Comparison of ENCODE assay signal across 9 cellular contexts in genomic region chr9:137588891-137589290, GRCh38. TPM values are rescaled to one million over a fixed set of nuclear protein-coding genes. Genes with fewer than 3 reads are reported as not detected.
A peak's percentile ranks its signal among the peaks of the same experiment; 100 is the strongest.
DNase-seq lines count a peak whose midpoint lies in the region; ATAC-seq and TF ChIP-seq lines count a peak whose summit lies in the region.
"Had no signal": no experiment of that assay in that cellular context is flagged by ENCODE, and none has a peak within 500 bp of the region (broad histone marks: within the 10 kb centered on the region; RNA-seq: fewer than 3 reads in every experiment).

No MANE protein-coding gene starts in this region.

- H3K36me3 ChIP-seq in SK-N-MC (ENCODE audit: insufficient read depth, low read length) (peaks cover 46% of the 10 kb centered on the region), esophagus muscularis mucosa (peaks cover 11 to 47% (median 42%) of the 10 kb centered on the region in 4 donors)

- no peak for ATAC-seq in HG03135 (IDR thresholded peaks at IDR 0.05; ENCODE audit: unreplicated experiment)
- ATAC-seq in GM18520 (IDR thresholded peaks at IDR 0.05; ENCODE audit: unreplicated experiment), result no peak

- H3K9me3 Mint-ChIP-seq in T-helper 2 cell treated with Interferon-gamma antibody and Interleukin-4, amounts not matched to agents 5 μg/mL and 100 μg/mL, for 36 hours, result no peaks in the 10 kb centered on the region

- peaks cover 18% of the 10 kb centered on the region for H3K4me1 Mint-ChIP-seq in T-helper 2 cell treated with Interferon-gamma antibody and Interleukin-4, amounts not matched to agents 5 μg/mL and 100 μg/mL, for 36 hours (ENCODE audit: low read depth)

- intact Hi-C loops in esophagus muscularis mucosa (cut with DNase I), result no loop called here

- TF ChIP-seq POLR2A in esophagus muscularis mucosa (IDR thresholded peaks at IDR 0.05; ENCODE audit: low read depth), result no peak

- 91% methylated on average over 6 of the region's 6 CpGs for WGBS in esophagus muscularis mucosa

- no peak for TF ChIP-seq EP300 in esophagus muscularis mucosa (IDR thresholded peaks at IDR 0.05)

- H3K27me3 ChIP-seq in esophagus muscularis mucosa, result no peaks in the 10 kb centered on the region

- H3K27ac ChIP-seq in SK-N-MC, result no peak overlapping the region
- H3K27ac ChIP-seq in esophagus muscularis mucosa (replicated peaks in 1 of 4), result no peak overlapping the region

- H3K4me1 ChIP-seq in esophagus muscularis mucosa, result peaks cover 15 to 34% (median 28%) of the 10 kb centered on the region in 4 donors

- H3K4me3 ChIP-seq in SK-N-MC (peak overlapping the region; percentile 90), esophagus muscularis mucosa (peak overlapping the region in 3 of 4 donors; percentile 64 to 81 (median 68)), skeletal muscle cell (ENCODE audit: low read depth, low read length) (peak overlapping the region; percentile 74)

- H3K27ac Mint-ChIP-seq in T-helper 2 cell treated with Interferon-gamma antibody and Interleukin-4, amounts not matched to agents 5 μg/mL and 100 μg/mL, for 36 hours, result no peak overlapping the region

- peak overlapping the region; percentile 88 for H3K9ac ChIP-seq in SK-N-MC (ENCODE audit: insufficient read length)

- DNase-seq in T-helper 2 cell treated with Interferon-gamma antibody and Interleukin-4, amounts not matched to agents 5 μg/mL and 100 μg/mL, for 36 hours (ENCODE audit: low spot score), result no peak
- DNase-seq in T-helper 2 cell (no peak), SK-N-MC (ENCODE audit: low read depth, low spot score) (no peak), esophagus muscularis mucosa (ENCODE audit: extremely low spot score) (no peak), skeletal muscle cell (ENCODE audit: low read depth) (no peak), H4 (ENCODE audit: low spot score) (no peak)
- DNase-seq: NCI-H524 had no signal

- no peaks in the 10 kb centered on the region for H3K27me3 Mint-ChIP-seq in T-helper 2 cell treated with Interferon-gamma antibody and Interleukin-4, amounts not matched to agents 5 μg/mL and 100 μg/mL, for 36 hours (ENCODE audit: low read depth)

- peak overlapping the region; percentile 42 for H3K4me3 Mint-ChIP-seq in T-helper 2 cell treated with Interferon-gamma antibody and Interleukin-4, amounts not matched to agents 5 μg/mL and 100 μg/mL, for 36 hours

- peaks cover 19% of the 10 kb centered on the region for H3K36me3 Mint-ChIP-seq in T-helper 2 cell treated with Interferon-gamma antibody and Interleukin-4, amounts not matched to agents 5 μg/mL and 100 μg/mL, for 36 hours (ENCODE audit: low read depth)

- no peaks in the 10 kb centered on the region for H3K9me3 ChIP-seq in SK-N-MC (ENCODE audit: low read depth, low read length)
- H3K9me3 ChIP-seq in esophagus muscularis mucosa, result no peaks in the 10 kb centered on the region

- TF ChIP-seq CTCF in esophagus muscularis mucosa (IDR thresholded peaks at IDR 0.05), result no peak

RNA-seq across cellular contexts. Expression of gene ZMYND19, which starts 1.4 kb away (rescaled TPM):
- 10 to 100 TPM; 10.4 to 18.3 (median 13.7) TPM for total RNA-seq in esophagus muscularis mucosa
- 21.3 and 26.8 TPM in 2 replicates for total RNA-seq in H4 (2014; rRNA removed; shearing (Covaris generic))

RNA-seq across cellular contexts. Expression of gene DPH7, which starts 10.2 kb away (rescaled TPM):
- total RNA-seq in esophagus muscularis mucosa, result 10 to 100 TPM; 19.9 to 27.8 (median 24.8) TPM
- 15.3 and 16.1 TPM in 2 replicates for total RNA-seq in H4 (2014; rRNA removed; shearing (Covaris generic))

RNA-seq across cellular contexts. Expression of gene ARRDC1, which starts 16.6 kb away (rescaled TPM):
- total RNA-seq in esophagus muscularis mucosa, result 10 to 100 TPM; 16.6 to 28.2 (median 21.7) TPM
- 11.6 and 26.5 TPM in 2 replicates for total RNA-seq in H4 (2014; rRNA removed; shearing (Covaris generic))

RNA-seq across cellular contexts. Expression of gene EHMT1, which starts 29.9 kb away (rescaled TPM):
- total RNA-seq in esophagus muscularis mucosa, result 10 to 100 TPM; 71.6 to 78.2 (median 74.2) TPM
- 18.6 and 19.5 TPM in 2 replicates for total RNA-seq in H4 (2014; rRNA removed; shearing (Covaris generic))

RNA-seq across cellular contexts. Expression of gene MRPL41, which starts 37.2 kb away (rescaled TPM):
- total RNA-seq in esophagus muscularis mucosa, result 10 to 100 TPM; 59.8 to 83.8 (median 78.2) TPM
- total RNA-seq in H4 (2014; rRNA removed; shearing (Covaris generic)), result 52.4 and 66.7 TPM in 2 replicates
